ENCODE assay signal across 32 cellular contexts in the genomic region with DNA sequence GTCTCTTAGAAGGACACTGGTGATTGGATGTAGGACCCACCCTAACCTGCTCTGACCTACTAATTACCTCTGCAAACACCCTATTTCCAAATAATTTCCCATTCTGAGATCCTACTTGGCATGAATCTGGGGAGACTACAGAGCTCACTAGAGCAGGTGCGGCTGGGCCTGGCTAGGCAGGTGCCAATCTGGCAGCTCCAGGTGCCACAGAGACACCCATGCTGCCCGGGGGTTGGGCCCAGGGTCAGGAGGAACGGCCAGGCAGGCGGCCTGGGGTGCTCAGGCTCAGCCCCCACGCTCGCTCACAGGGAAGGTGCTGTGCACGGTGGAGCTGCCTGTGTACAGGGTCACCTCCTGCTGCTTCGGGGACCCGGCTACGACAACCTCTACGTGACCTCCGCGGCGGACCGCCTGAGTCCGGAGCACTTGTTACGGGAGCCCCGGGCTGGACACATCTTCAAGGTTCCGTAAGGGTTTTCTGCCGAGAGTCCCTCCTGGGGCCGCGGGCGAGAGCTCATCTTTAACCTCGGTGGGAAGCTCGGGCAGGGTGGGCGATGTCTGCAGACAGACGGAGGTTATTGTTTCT. TPM values are rescaled to one million over a fixed set of nuclear protein-coding genes. Genes with fewer than 3 reads are reported as not detected.
DNase-seq lines count a peak whose midpoint lies in the region; ATAC-seq and TF ChIP-seq lines count a peak whose summit lies in the region.
"Had no signal": no experiment of that assay in that cellular context is flagged by ENCODE, and none has a peak within 500 bp of the region (broad histone marks: within the 10 kb centered on the region; RNA-seq: fewer than 3 reads in every experiment).

No MANE protein-coding gene starts in this region.

- peaks cover 20% of the 10 kb centered on the region for H3K27me3 Mint-ChIP-seq in endothelial cell (ENCODE audit: unreplicated experiment)
- H3K27me3 Mint-ChIP-seq: natural killer cell treated with Interleukin-12 subunit alpha and Interleukin-12 subunit beta and Interleukin-15 and Interleukin-18, amount 100 ng/mL, for 72 hours; stimulated activated naive CD8-positive, alpha-beta T cell treated with anti-CD3 and anti-CD28 coated beads, Interleukin-15, Interleukin-2, amounts not matched to agents 100 ng/mL and 50 ng/mL, for 24 hours had no signal

- no peak overlapping the region for H3K27ac ChIP-seq in right cardiac atrium (ENCODE audit: low read length)
- H3K27ac ChIP-seq in osteoblast (ENCODE audit: low read depth, low read length), result no peak overlapping the region
- H3K27ac ChIP-seq: BLaER1, body of pancreas, heart right ventricle, HL-60, KMS-11, ovary, PC-9, thoracic aorta, vagina had no signal

- H3K36me3 Mint-ChIP-seq in endothelial cell (ENCODE audit: low read depth, unreplicated experiment), result peaks cover 19% of the 10 kb centered on the region
- H3K36me3 Mint-ChIP-seq: natural killer cell treated with Interleukin-12 subunit alpha and Interleukin-12 subunit beta and Interleukin-15 and Interleukin-18, amount 100 ng/mL, for 72 hours had no signal

- no peak overlapping the region for H3K27ac Mint-ChIP-seq in endothelial cell (ENCODE audit: unreplicated experiment)
- H3K27ac Mint-ChIP-seq: natural killer cell treated with Interleukin-12 subunit alpha and Interleukin-12 subunit beta and Interleukin-15 and Interleukin-18, amount 100 ng/mL, for 72 hours; stimulated activated naive CD8-positive, alpha-beta T cell treated with anti-CD3 and anti-CD28 coated beads, Interleukin-15, Interleukin-2, amounts not matched to agents 100 ng/mL and 50 ng/mL, for 24 hours had no signal

- peaks cover 30% of the 10 kb centered on the region for H3K9me3 Mint-ChIP-seq in endothelial cell (ENCODE audit: unreplicated experiment)

- 95% methylated on average over 27 of the region's 27 CpGs for WGBS in right cardiac atrium

- no peak for TF ChIP-seq CTCF in endothelial cell (IDR thresholded peaks at IDR 0.05; ENCODE audit: unreplicated experiment)
- no peak for TF ChIP-seq CTCF in osteoblast (IDR thresholded peaks at IDR 0.05; ENCODE audit: extremely low read depth, low read depth, low read length)

- ATAC-seq in Right ventricle myocardium inferior, result no peak
- no peak for ATAC-seq in right cardiac atrium
- ATAC-seq: body of pancreas; natural killer cell treated with Interleukin-12 subunit alpha and Interleukin-12 subunit beta and Interleukin-15 and Interleukin-18, amount 100 ng/mL, for 72 hours had no signal

- no peaks in the 10 kb centered on the region for H3K4me1 Mint-ChIP-seq in endothelial cell (ENCODE audit: unreplicated experiment)

- H3K27me3 ChIP-seq in right cardiac atrium (ENCODE audit: control insufficient read depth, insufficient read depth) (no peaks in the 10 kb centered on the region), osteoblast (ENCODE audit: insufficient read depth, low read length) (no peaks in the 10 kb centered on the region)
- H3K27me3 ChIP-seq: BLaER1, body of pancreas, heart right ventricle, ovary, vagina had no signal

- no peaks in the 10 kb centered on the region for H3K4me1 ChIP-seq in right cardiac atrium (ENCODE audit: control insufficient read depth, insufficient read depth, low read length)
- no peaks in the 10 kb centered on the region for H3K4me1 ChIP-seq in osteoblast (ENCODE audit: insufficient read depth, low read length)
- H3K4me1 ChIP-seq: body of pancreas, heart right ventricle, vagina had no signal

- H3K4me2 ChIP-seq in osteoblast (ENCODE audit: insufficient read depth, low read length), result no peak overlapping the region
- H3K4me2 ChIP-seq: BLaER1, KMS-11, PC-9 had no signal

- no peaks in the 10 kb centered on the region for H3K9me3 ChIP-seq in right cardiac atrium (ENCODE audit: control insufficient read depth, low read length)
- H3K9me3 ChIP-seq in osteoblast (ENCODE audit: low read depth, low read length), result no peaks in the 10 kb centered on the region
- H3K9me3 ChIP-seq: BLaER1, body of pancreas, heart right ventricle, ovary, thoracic aorta, vagina had no signal

- H3K36me3 ChIP-seq in osteoblast (ENCODE audit: insufficient read depth, low read length), result no peaks in the 10 kb centered on the region
- H3K36me3 ChIP-seq: BLaER1, heart right ventricle, ovary, thoracic aorta, vagina had no signal

- H2AFZ ChIP-seq in osteoblast (ENCODE audit: low read length), result no peak overlapping the region
- H2AFZ ChIP-seq: PC-9 had no signal

- H3K4me3 ChIP-seq in right cardiac atrium (ENCODE audit: low read length) (no peak overlapping the region), osteoblast (ENCODE audit: insufficient read depth, low read length) (no peak overlapping the region)
- H3K4me3 ChIP-seq: BLaER1, body of pancreas, heart right ventricle, lung, ovary, PC-9, thoracic aorta, vagina had no signal

- peak overlapping the region; percentile 16 for H3K4me3 Mint-ChIP-seq in endothelial cell (ENCODE audit: unreplicated experiment)
- H3K4me3 Mint-ChIP-seq: natural killer cell treated with Interleukin-12 subunit alpha and Interleukin-12 subunit beta and Interleukin-15 and Interleukin-18, amount 100 ng/mL, for 72 hours; stimulated activated naive CD8-positive, alpha-beta T cell treated with anti-CD3 and anti-CD28 coated beads, Interleukin-15, Interleukin-2, amounts not matched to agents 100 ng/mL and 50 ng/mL, for 24 hours had no signal

- no peaks in the 10 kb centered on the region for H3K79me2 ChIP-seq in osteoblast (ENCODE audit: insufficient read depth, low read length)

- DNase-seq in Right ventricle myocardium inferior (ENCODE audit: missing footprints) (peak; percentile 63), right cardiac atrium (no peak), endothelial cell (ENCODE audit: low spot score) (no peak), osteoblast (ENCODE audit: insufficient read length, low spot score, missing footprints) (peak; percentile 48), NCI-H446 (lab: John Stamatoyannopoulos, UW) (no peak), NCI-H774 (lab: John Stamatoyannopoulos, UW) (no peak)
- no peak for DNase-seq in stimulated activated CD4-positive, alpha-beta T cell treated with anti-CD3 and anti-CD28 coated beads, Interleukin-15, amount 100 ng/mL, for 24 hours
- DNase-seq: activated CD4-positive, CD25-positive, alpha-beta regulatory T cell treated with anti-CD3 and anti-CD28 coated beads, Interleukin-2, amount 50 U/mL, for 72 hours; activated naive CD4-positive, alpha-beta T cell treated with Interleukin-2 at 50 U/mL for 16 hours; activated T-cell treated with anti-CD3 and anti-CD28 coated beads, Interleukin-2, amount 50 U/mL, for 48 hours; body of pancreas; DMS153; heart right ventricle; kidney glomerular epithelial cell; MM.1S; NCI-H1105 treated with DMSO at 0.1 percent for 48 hours; NCI-H1930; NCI-H2171 treated with DMSO at 0.1 percent for 48 hours; NCI-H524 treated with DMSO at 0.1 percent for 48 hours; ovary; PC-9; SHP77; small intestine; stimulated activated CD4-positive, alpha-beta T cell treated with anti-CD3 and anti-CD28 coated beads, Interleukin-1b, Interleukin-23, amount 100 ng/mL, for 48 hours had no signal

- intact Hi-C loops in Right ventricle myocardium inferior (cut with DNase I), result no loop called here
- intact Hi-C loops in right cardiac atrium (cut with DNase I), result no loop called here

- no peaks in the 10 kb centered on the region for H4K20me1 ChIP-seq in osteoblast (ENCODE audit: insufficient read depth, low read length)
- H4K20me1 ChIP-seq: BLaER1 had no signal

RNA-seq across cellular contexts. Expression of gene PLCXD1, which starts 26.5 kb away (rescaled TPM):
- 6.1 TPM for total RNA-seq in Right ventricle myocardium inferior
- 1 to 10 TPM; 2.1 to 9.0 (median 4.7) TPM for total RNA-seq in right cardiac atrium
- 3.6 TPM for polyA plus RNA-seq in right cardiac atrium
- total RNA-seq in endothelial cell (ENCODE audit: unreplicated experiment), result 21.7 TPM
- total RNA-seq in osteoblast, result 3.3 and 4.1 TPM in 2 replicates

Comparison
In these comparisons a context has a peak if more than half of its experiments do, and no peak if none do; other contexts are left out.
1. DNase-seq: peak in Right ventricle myocardium inferior (single experiment) and osteoblast (single experiment); none in right cardiac atrium (0 of 3), endothelial cell (single experiment), stimulated activated CD4-positive, alpha-beta T cell treated with anti-CD3 and anti-CD28 coated beads, Interleukin-15, amount 100 ng/mL, for 24 hours (single experiment), NCI-H446 (0 of 2) and NCI-H774 (single experiment).